Comparison of ENCODE assay signal across 16 cellular contexts in genomic region chr12:49260165-49260564, GRCh38. TPM values are rescaled to one million over a fixed set of nuclear protein-coding genes. Genes with fewer than 3 reads are reported as not detected.
DNase-seq lines count a peak whose midpoint lies in the region; ATAC-seq and TF ChIP-seq lines count a peak whose summit lies in the region.
"Had no signal": no experiment of that assay in that cellular context is flagged by ENCODE, and none has a peak within 500 bp of the region (broad histone marks: within the 10 kb centered on the region; RNA-seq: fewer than 3 reads in every experiment).

No MANE protein-coding gene starts in this region.

- H3K27me3 ChIP-seq in GM23248 (replicated peaks; ENCODE audit: insufficient read depth), result no peaks in the 10 kb centered on the region
- H3K27me3 ChIP-seq: pancreas had no signal

- no peak for ATAC-seq in stimulated activated memory B cell treated with anti-CD40 and anti-IgM and Interleukin-4, amounts not matched to agents 10 μg/mL and 1 μg/mL and 100 μg/mL, for 72 hours
- ATAC-seq in GM18870 (IDR thresholded peaks at IDR 0.05; ENCODE audit: unreplicated experiment), result no peak
- ATAC-seq: pancreas; stimulated activated naive CD8-positive, alpha-beta T cell treated with anti-CD3 and anti-CD28 coated beads, Interleukin-15, Interleukin-2, amounts not matched to agents 100 U/mL and 50 U/mL, for 24 hours had no signal

- H3K4me3 ChIP-seq in GM23248, result 0 out of 2 replicates have a peak overlapping the region, but pooled peaks have one; percentile 19
- H3K4me3 ChIP-seq in fibroblast of pulmonary artery (replicated peaks; ENCODE audit: low read depth, low read length), result no peak overlapping the region
- H3K4me3 ChIP-seq in skeletal muscle cell (ENCODE audit: low read depth, low read length), result no peak overlapping the region
- H3K4me3 ChIP-seq: pancreas had no signal

- H3K27ac ChIP-seq in GM23248, result peak overlapping the region; percentile 61
- H3K27ac ChIP-seq: pancreas had no signal

- H3K36me3 ChIP-seq in GM23248 (ENCODE audit: low read depth), result no peaks in the 10 kb centered on the region
- H3K36me3 ChIP-seq: pancreas had no signal

- H3K79me2 ChIP-seq in GM23248 (ENCODE audit: insufficient read depth), result peaks cover 34% of the 10 kb centered on the region

- WGBS in GM23248 (ENCODE audit: low coverage in 1 of 2, low lambda C conversion rate in 2 of 2, missing lambda C conversion rate in 2 of 2), 2 experiments, result 27 to 30% methylated on average over 3 of the region's 3 CpGs

- TF ChIP-seq CTCF in fibroblast of pulmonary artery (IDR thresholded peaks at IDR 0.05; ENCODE audit: low read length, missing control alignments) (no peak), GM20000 (IDR thresholded peaks at IDR 0.05; ENCODE audit: extremely low read depth, missing control alignments) (no peak)

- peaks cover 33% of the 10 kb centered on the region for H3F3A ChIP-seq in GM23248 (ENCODE audit: insufficient read depth)

- no peaks in the 10 kb centered on the region for H3K9me3 Mint-ChIP-seq in stimulated activated memory B cell treated with anti-CD40 and anti-IgM and Interleukin-4, amounts not matched to agents 10 μg/mL and 1 μg/mL and 100 μg/mL, for 72 hours
- H3K9me3 Mint-ChIP-seq: CD4-positive, CD25-positive, alpha-beta regulatory T cell had no signal

- DNase-seq in GM23248 (peak; percentile 61), amniotic epithelial cell (ENCODE audit: low read depth) (peak; percentile 56), fibroblast of pulmonary artery (ENCODE audit: low read depth) (peak; percentile 74), skeletal muscle cell (ENCODE audit: low read depth) (peak; percentile 51), GM20000 (ENCODE audit: low spot score) (no peak), activated gamma-delta T cell (lab: John Stamatoyannopoulos, UW) (no peak)
- DNase-seq: aorta; CD4-positive, CD25-positive, alpha-beta regulatory T cell; NCI-H345; pancreas; RPMI8226; stimulated activated CD4-positive, alpha-beta T cell treated with anti-CD3 and anti-CD28 coated beads, Interleukin-4, amount 100 ng/mL, for 1 hour; stimulated activated naive CD8-positive, alpha-beta T cell treated with anti-CD3 and anti-CD28 coated beads, Interleukin-15, Interleukin-2, amounts not matched to agents 100 U/mL and 50 U/mL, for 24 hours had no signal

- peak overlapping the region; percentile 47 for H3K9ac ChIP-seq in GM23248

- H3K4me1 ChIP-seq in GM23248 (ENCODE audit: insufficient read depth), result peaks cover 33% of the 10 kb centered on the region

- no peak overlapping the region for H3K27ac Mint-ChIP-seq in stimulated activated memory B cell treated with anti-CD40 and anti-IgM and Interleukin-4, amounts not matched to agents 10 μg/mL and 1 μg/mL and 100 μg/mL, for 72 hours
- H3K27ac Mint-ChIP-seq: CD4-positive, CD25-positive, alpha-beta regulatory T cell had no signal

- H3K4me2 ChIP-seq in GM23248 (ENCODE audit: unreplicated experiment), result peak overlapping the region; percentile 69

- no peaks in the 10 kb centered on the region for H4K20me1 ChIP-seq in GM23248 (ENCODE audit: insufficient read depth)

- no peaks in the 10 kb centered on the region for H3K9me2 ChIP-seq in GM23248 (ENCODE audit: insufficient read depth)

- peak overlapping the region; percentile 54 for H2AFZ ChIP-seq in GM23248

- no peaks in the 10 kb centered on the region for H3K27me3 Mint-ChIP-seq in stimulated activated memory B cell treated with anti-CD40 and anti-IgM and Interleukin-4, amounts not matched to agents 10 μg/mL and 1 μg/mL and 100 μg/mL, for 72 hours

- H3K9me3 ChIP-seq in GM23248 (ENCODE audit: low read depth), result no peaks in the 10 kb centered on the region
- H3K9me3 ChIP-seq: pancreas had no signal

- in situ Hi-C loops in GM23248 (cut with MboI), result no loop called here

- no peaks in the 10 kb centered on the region for H3K36me3 Mint-ChIP-seq in stimulated activated memory B cell treated with anti-CD40 and anti-IgM and Interleukin-4, amounts not matched to agents 10 μg/mL and 1 μg/mL and 100 μg/mL, for 72 hours
- H3K36me3 Mint-ChIP-seq: CD4-positive, CD25-positive, alpha-beta regulatory T cell had no signal

- H3K4me3 Mint-ChIP-seq in stimulated activated memory B cell treated with anti-CD40 and anti-IgM and Interleukin-4, amounts not matched to agents 10 μg/mL and 1 μg/mL and 100 μg/mL, for 72 hours, result no peak overlapping the region

- H3K4me1 Mint-ChIP-seq in stimulated activated memory B cell treated with anti-CD40 and anti-IgM and Interleukin-4, amounts not matched to agents 10 μg/mL and 1 μg/mL and 100 μg/mL, for 72 hours, result no peaks in the 10 kb centered on the region

RNA-seq across cellular contexts. Expression of gene TUBA1C, which starts 4.7 kb away (rescaled TPM):
- total RNA-seq in GM23248 (2014; rRNA removed; shearing (Covaris generic)), result 401 and 473 TPM in 2 replicates
- 301 and 312 TPM in 2 replicates for polyA plus RNA-seq in GM23248 (2016; fragmentation: Nextera tagmentation; extraction: Ambion mirVana)

RNA-seq across cellular contexts. Expression of gene PRPH, which starts 34.8 kb away (rescaled TPM):
- total RNA-seq in GM23248 (2014; rRNA removed; shearing (Covaris generic)), result not detected in 2 replicates
- not detected in 2 replicates for polyA plus RNA-seq in GM23248 (2016; fragmentation: Nextera tagmentation; extraction: Ambion mirVana)
- total RNA-seq: CD4-positive, CD25-positive, alpha-beta regulatory T cell; liver had no signal

Comparison
In these comparisons a context has a peak if more than half of its experiments do, and no peak if none do; other contexts are left out.
1. DNase-seq: peak in GM23248 (single experiment), amniotic epithelial cell (single experiment), fibroblast of pulmonary artery (single experiment) and skeletal muscle cell (single experiment); none in GM20000 (single experiment) and activated gamma-delta T cell (single experiment).